15 cellular contexts compared by ENCODE assay signal in the genomic region with DNA sequence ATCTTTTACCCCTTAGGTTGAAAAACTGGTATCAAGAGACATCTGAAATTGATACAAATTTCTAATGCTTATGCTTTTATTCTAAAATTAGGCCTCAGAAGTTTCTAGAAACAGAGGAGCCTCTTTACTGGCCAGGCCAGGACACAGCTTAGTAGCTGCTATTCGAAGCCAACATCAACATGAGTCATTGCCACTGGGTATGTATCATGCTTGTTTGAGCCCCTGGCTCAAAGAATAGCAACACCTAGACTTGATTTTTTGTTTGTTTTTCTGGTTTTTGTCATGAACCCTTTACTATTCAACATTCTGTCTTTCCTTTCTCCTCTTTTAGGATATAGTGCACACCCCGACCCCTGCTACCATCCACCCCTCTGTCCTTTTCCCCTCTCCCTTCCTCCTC.
A peak's percentile ranks its signal among the peaks of the same experiment; 100 is the strongest.
DNase-seq lines count a peak whose midpoint lies in the region; ATAC-seq and TF ChIP-seq lines count a peak whose summit lies in the region.
"Had no signal": no experiment of that assay in that cellular context is flagged by ENCODE, and none has a peak within 500 bp of the region (broad histone marks: within the 10 kb centered on the region; RNA-seq: fewer than 3 reads in every experiment).

No MANE protein-coding gene starts in this region.

- peak; percentile 84 for ATAC-seq in foreskin keratinocyte
- ATAC-seq: activated CD8-positive, alpha-beta T cell treated with anti-CD3 and anti-CD28 coated beads, Interleukin-2, amount 10 ng/mL, durations not matched to agents 7 days and 5 days had no signal

- H3K4me3 ChIP-seq in left ventricle myocardium inferior: no peak overlapping the region
- no peak overlapping the region for H3K4me3 ChIP-seq in Karpas-422 (ENCODE audit: low read length)
- H3K4me3 ChIP-seq: spleen, upper lobe of left lung had no signal

- no peak overlapping the region for H3K4me3 Mint-ChIP-seq in T-helper 2 cell treated with Interferon-gamma antibody and Interleukin-4, amounts not matched to agents 5 μg/mL and 100 μg/mL, for 36 hours
- H3K4me3 Mint-ChIP-seq: activated CD8-positive, alpha-beta T cell treated with anti-CD3 and anti-CD28 coated beads, Interleukin-2, amount 10 ng/mL, durations not matched to agents 7 days and 5 days; T-helper 1 cell treated with Interleukin-12 subunit alpha and Interleukin-12 subunit beta and Interleukin-4 antibody, amounts not matched to agents 30 μg/mL and 1 μg/mL, for 36 hours had no signal

- peaks cover 5% of the 10 kb centered on the region for H3K4me1 Mint-ChIP-seq in T-helper 2 cell treated with Interferon-gamma antibody and Interleukin-4, amounts not matched to agents 5 μg/mL and 100 μg/mL, for 36 hours (ENCODE audit: low read depth)

- DNase-seq in A172 (ENCODE audit: low spot score) (peak; percentile 73), HPDE6-E6E7 (ENCODE audit: extremely low spot score) (peak; percentile 73), astrocyte of the hippocampus (ENCODE audit: low read depth, low spot score) (peak; percentile 90), foreskin keratinocyte (peak in 1 of 2 donors; percentile 61), left ventricle myocardium inferior (no peak), NCI-H524 (lab: John Stamatoyannopoulos, UW) (no peak), Karpas-422 (no peak)
- DNase-seq in T-helper 2 cell treated with Interferon-gamma antibody and Interleukin-4, amounts not matched to agents 5 μg/mL and 100 μg/mL, for 36 hours (ENCODE audit: low spot score): no peak
- DNase-seq: activated CD8-positive, alpha-beta T cell treated with anti-CD3 and anti-CD28 coated beads, Interleukin-2, amount 10 ng/mL, durations not matched to agents 7 days and 5 days; activated gamma-delta T cell; cerebellar nuclear complex; NCI-H1694 treated with DMSO at 0.1 percent for 48 hours; spleen; upper lobe of left lung had no signal

- no peak overlapping the region for H3K27ac ChIP-seq in foreskin keratinocyte
- H3K27ac ChIP-seq in left ventricle myocardium inferior (replicated peaks): no peak overlapping the region
- H3K27ac ChIP-seq in Karpas-422 (ENCODE audit: low read length): no peak overlapping the region
- H3K27ac ChIP-seq: spleen, upper lobe of left lung had no signal

- no peaks in the 10 kb centered on the region for H3K9me3 ChIP-seq in left ventricle myocardium inferior (replicated peaks)
- H3K9me3 ChIP-seq in Karpas-422 (ENCODE audit: low read length): no peaks in the 10 kb centered on the region
- H3K9me3 ChIP-seq: spleen, upper lobe of left lung had no signal

- intact Hi-C loops in left ventricle myocardium inferior (cut with micrococcal nuclease): no loop called here

- peaks cover 21% of the 10 kb centered on the region for H3K27me3 Mint-ChIP-seq in T-helper 2 cell treated with Interferon-gamma antibody and Interleukin-4, amounts not matched to agents 5 μg/mL and 100 μg/mL, for 36 hours (ENCODE audit: low read depth)

- no peaks in the 10 kb centered on the region for H3K4me1 ChIP-seq in foreskin keratinocyte
- H3K4me1 ChIP-seq in left ventricle myocardium inferior: peaks cover 14% of the 10 kb centered on the region
- no peaks in the 10 kb centered on the region for H3K4me1 ChIP-seq in Karpas-422 (ENCODE audit: low read length)

- TF ChIP-seq CTCF in foreskin keratinocyte (conservative IDR thresholded peaks at IDR 0.05) (no peak), left ventricle myocardium inferior (IDR thresholded peaks at IDR 0.05; ENCODE audit: borderline replicate concordance) (no peak)

- H3K27me3 ChIP-seq in foreskin keratinocyte: peaks cover 4% of the 10 kb centered on the region
- no peaks in the 10 kb centered on the region for H3K27me3 ChIP-seq in left ventricle myocardium inferior (ENCODE audit: low read depth)
- no peaks in the 10 kb centered on the region for H3K27me3 ChIP-seq in Karpas-422 (ENCODE audit: low read length)
- H3K27me3 ChIP-seq: spleen, upper lobe of left lung had no signal

- no peaks in the 10 kb centered on the region for H3K36me3 Mint-ChIP-seq in T-helper 2 cell treated with Interferon-gamma antibody and Interleukin-4, amounts not matched to agents 5 μg/mL and 100 μg/mL, for 36 hours (ENCODE audit: low read depth)

- H3K4me2 ChIP-seq in Karpas-422 (ENCODE audit: low read depth, low read length, poor library complexity, severe bottlenecking): no peak overlapping the region

- no peaks in the 10 kb centered on the region for H3K79me2 ChIP-seq in Karpas-422 (ENCODE audit: low read length)

- no peak overlapping the region for H2AFZ ChIP-seq in Karpas-422 (ENCODE audit: low read length)

- no peaks in the 10 kb centered on the region for H3K9me3 Mint-ChIP-seq in T-helper 2 cell treated with Interferon-gamma antibody and Interleukin-4, amounts not matched to agents 5 μg/mL and 100 μg/mL, for 36 hours
- H3K9me3 Mint-ChIP-seq: T-helper 1 cell treated with Interleukin-12 subunit alpha and Interleukin-12 subunit beta and Interleukin-4 antibody, amounts not matched to agents 30 μg/mL and 1 μg/mL, for 36 hours had no signal

- H3K9ac ChIP-seq in Karpas-422 (ENCODE audit: low read length): no peak overlapping the region

- no peaks in the 10 kb centered on the region for H4K20me1 ChIP-seq in Karpas-422 (ENCODE audit: insufficient read depth, low read depth, low read length)

- H3K36me3 ChIP-seq in left ventricle myocardium inferior (no peaks in the 10 kb centered on the region), Karpas-422 (ENCODE audit: insufficient read depth, low read length) (no peaks in the 10 kb centered on the region)
- H3K36me3 ChIP-seq: spleen, upper lobe of left lung had no signal

- H3K27ac Mint-ChIP-seq in T-helper 2 cell treated with Interferon-gamma antibody and Interleukin-4, amounts not matched to agents 5 μg/mL and 100 μg/mL, for 36 hours: no peak overlapping the region
- H3K27ac Mint-ChIP-seq: activated CD8-positive, alpha-beta T cell treated with anti-CD3 and anti-CD28 coated beads, Interleukin-2, amount 10 ng/mL, durations not matched to agents 7 days and 5 days; T-helper 1 cell treated with Interleukin-12 subunit alpha and Interleukin-12 subunit beta and Interleukin-4 antibody, amounts not matched to agents 30 μg/mL and 1 μg/mL, for 36 hours had no signal

- H3K9me2 ChIP-seq in Karpas-422 (replicated peaks; ENCODE audit: insufficient read depth, low read length): no peaks in the 10 kb centered on the region

Comparison
In these comparisons a context has a peak if more than half of its experiments do, and no peak if none do; other contexts are left out.
1. DNase-seq: peak in A172 (single experiment), HPDE6-E6E7 (single experiment) and astrocyte of the hippocampus (single experiment); none in left ventricle myocardium inferior (single experiment), T-helper 2 cell treated with Interferon-gamma antibody and Interleukin-4, amounts not matched to agents 5 μg/mL and 100 μg/mL, for 36 hours (single experiment), NCI-H524 (0 of 2) and Karpas-422 (single experiment).